11 cellular contexts compared by ENCODE assay signal in the genomic region with DNA sequence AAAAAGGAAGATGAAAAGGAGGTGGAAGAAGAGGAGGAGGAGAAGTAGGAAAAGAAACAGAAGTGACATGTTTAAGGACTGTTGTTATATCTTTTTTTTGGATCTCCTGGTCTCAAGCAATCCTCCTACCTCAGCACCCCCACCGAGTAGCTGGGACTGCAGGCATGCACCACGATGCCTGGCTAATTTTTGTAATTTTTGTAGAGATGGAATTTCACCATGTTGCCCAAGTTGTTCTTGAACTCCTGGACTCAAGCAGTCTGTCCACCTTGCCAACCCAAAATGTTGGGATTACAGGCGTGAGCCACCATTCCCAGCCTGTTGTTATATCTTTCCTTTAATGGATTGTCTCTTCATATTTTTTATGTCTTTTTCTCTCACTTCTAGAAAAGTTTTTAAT. TPM values are rescaled to one million over a fixed set of nuclear protein-coding genes. Genes with fewer than 3 reads are reported as not detected.
"Had no signal": no experiment of that assay in that cellular context is flagged by ENCODE, and none has a peak within 500 bp of the region (broad histone marks: within the 10 kb centered on the region; RNA-seq: fewer than 3 reads in every experiment).

No MANE protein-coding gene starts in this region.

- H2AFZ ChIP-seq: GM23248 had no signal

- H3K4me1 Mint-ChIP-seq: GM23338 had no signal

- DNase-seq: GM23248, GOT3, H7, H9, HCEC 1CT, HFFc6 had no signal

- H3K9me3 ChIP-seq: HAP-1 had no signal

- H3K4me3 ChIP-seq: GM23248, GM23338, HAP-1 had no signal

- H3K27ac Mint-ChIP-seq: GM23338, H9, HFFc6 had no signal

- ATAC-seq: GM23338, HCT116 had no signal

- H3K4me3 Mint-ChIP-seq: GM23338, H9, HFFc6 had no signal

- FAIRE-seq: H1, H54 had no signal

- H3K36me3 ChIP-seq: HAP-1 had no signal

- H3K9ac ChIP-seq: GM23248 had no signal

- H3K4me2 ChIP-seq: GM23338 had no signal

- H3K27ac ChIP-seq: GM23248 had no signal

- H3K4me1 ChIP-seq: HAP-1 had no signal

RNA-seq across cellular contexts. Expression of a gene that starts 59.1 kb away (rescaled TPM):
- total RNA-seq: GM23248 had no signal
